ENCODE assay signal across 9 cellular contexts in genomic region chr1:39789571-39790110, GRCh38. TPM values are rescaled to one million over a fixed set of nuclear protein-coding genes. Genes with fewer than 3 reads are reported as not detected.
DNase-seq lines count a peak whose midpoint lies in the region; ATAC-seq, FAIRE-seq and TF ChIP-seq lines count a peak whose summit lies in the region.
"Had no signal": no experiment of that assay in that cellular context is flagged by ENCODE, and none has a peak within 500 bp of the region (broad histone marks: within the 10 kb centered on the region; RNA-seq: fewer than 3 reads in every experiment).

No MANE protein-coding gene starts in this region.

- no peak for TF ChIP-seq CTCF in A549 (IDR thresholded peaks at IDR 0.05)
- TF ChIP-seq CTCF in HEK293 (tag by site-specific recombination; IDR thresholded peaks at IDR 0.05), result no peak
- TF ChIP-seq CTCF in MCF 10A (IDR thresholded peaks at IDR 0.05; ENCODE audit: unreplicated experiment), result no peak

- WGBS in A549 (ENCODE audit: missing lambda C conversion rate), result 78% methylated on average over 10 of the region's 15 CpGs

- TSS peak; percentile 54 for BruUV-seq in MCF 10A (replicated peaks; lab: Mats Ljungman, UMichigan)

- peak overlapping the region; percentile 75 to 95; a peak in 5 of 6 replicates for H3K27ac ChIP-seq in A549
- no peak overlapping the region; the same call in 1 of the 2 replicates for H3K27ac ChIP-seq in HEK293 (ENCODE audit: extremely low read depth, low read depth, low read length)

- no peak for TF ChIP-seq POLR2A in A549 (IDR thresholded peaks at IDR 0.05; ENCODE audit: low read length)

- CTCF ChIA-PET in A549 (lab: Yijun Ruan, JAX) (interaction anchor here (1.1 to 2.9 kb wide), 2 partner anchors 9 to 11 kb away, joined by 3 to 16 read pairs; no protein-coding TSS in a partner anchor), HEK293 (lab: Yijun Ruan, JAX) (interaction anchor here (1.7 kb wide), 1 partner anchor 11 kb away, joined by 8 read pairs; no protein-coding TSS in a partner anchor), MCF 10A (lab: Yijun Ruan, JAX) (interaction anchor here (0.6 to 0.7 kb wide), 2 partner anchors 195 to 660 kb away, joined by 3 read pairs; no protein-coding TSS in a partner anchor)

- POLR2A ChIA-PET in A549 (lab: Yijun Ruan, JAX), result no interaction called here
- POLR2A ChIA-PET in HEK293 (lab: Yijun Ruan, JAX), result interaction anchor here (1.9 kb wide), 1 partner anchor 51 kb away, joined by 8 read pairs; the partner anchor contains the start of gene PPIE
- POLR2A ChIA-PET in MCF 10A (lab: Yijun Ruan, JAX), result interaction anchor here (0.9 to 1.9 kb wide), 2 partner anchors 50 to 104 kb away, joined by 3 to 7 read pairs; partner anchors contain the start of gene PPIE

- H3K9me3 Mint-ChIP-seq in MCF 10A (ENCODE audit: unreplicated experiment), result no peaks in the 10 kb centered on the region
- H3K9me3 Mint-ChIP-seq in naive B cell, result peaks cover 0 to 1% (median 0%) of the 10 kb centered on the region in 7 donors

- no peaks in the 10 kb centered on the region for H3K36me3 Mint-ChIP-seq in MCF 10A (ENCODE audit: insufficient read depth, unreplicated experiment)
- peaks cover 0 to 8% of the 10 kb centered on the region in 2 donors for H3K36me3 Mint-ChIP-seq in naive B cell

- no peak for DNase-seq in A549 (ENCODE audit: low read depth in 1 of 2, low spot score in 1 of 2)
- DNase-seq in MCF 10A (ENCODE audit: unreplicated experiment), result no peak
- DNase-seq in naive B cell, result no peak
- DNase-seq in NCI-H524 (lab: John Stamatoyannopoulos, UW), result no peak
- DNase-seq in NCI-H146 treated with DMSO at 0.1 percent for 48 hours (lab: John Stamatoyannopoulos, UW; ENCODE audit: unreplicated experiment), result no peak

- no peak for TF ChIP-seq EP300 in A549 (IDR thresholded peaks at IDR 0.05)

- peak overlapping the region; percentile 64 for H3K4me3 ChIP-seq in A549
- peak overlapping the region; percentile 71 for H3K4me3 ChIP-seq in HEK293 (ENCODE audit: low read depth, low read length)

- no peak for TF ChIP-seq RAD21 in A549 (conservative IDR thresholded peaks at IDR 0.05 in 1 of 2, IDR thresholded peaks at IDR 0.05 in 1 of 2)

- intact Hi-C loops in MCF 10A (cut with micrococcal nuclease), result no loop called here

- no peak for FAIRE-seq in A549 (lab: Jason Lieb, UNC)

- H3K4me3 Mint-ChIP-seq in MCF 10A (ENCODE audit: unreplicated experiment) (peak overlapping the region; percentile 78), naive B cell (peak overlapping the region; percentile 61 to 92 (median 82))

- H3K9me3 ChIP-seq in A549 (no peaks in the 10 kb centered on the region), HEK293 (ENCODE audit: control insufficient read depth, insufficient read depth, low read depth, low read length) (no peaks in the 10 kb centered on the region)
- H3K9me3 ChIP-seq: mucosa of descending colon had no signal

- ATAC-seq in A549, result no peak
- ATAC-seq in naive B cell (ENCODE audit: low read depth in 2 of 2), result no peak
- no peak for ATAC-seq in GM19351 (IDR thresholded peaks at IDR 0.05; ENCODE audit: unreplicated experiment)
- ATAC-seq in HG03159 (IDR thresholded peaks at IDR 0.05; ENCODE audit: unreplicated experiment), result no peak

- H3K27me3 Mint-ChIP-seq in MCF 10A (ENCODE audit: insufficient read depth, unreplicated experiment) (no peaks in the 10 kb centered on the region), naive B cell (peaks cover 22 to 57% (median 32%) of the 10 kb centered on the region in 3 donors)

- H3K27ac Mint-ChIP-seq in MCF 10A (ENCODE audit: low read depth, unreplicated experiment), result peak overlapping the region; percentile 27
- H3K27ac Mint-ChIP-seq in naive B cell, result peak overlapping the region in 3 of 6 donors; percentile 54 to 92 (median 65)

- H3K4me2 ChIP-seq in A549, result peak overlapping the region; percentile 89

- H3K36me3 ChIP-seq in HEK293 (ENCODE audit: control insufficient read depth in 2 of 2, insufficient read depth in 1 of 2, low read length in 2 of 2), result no peaks in the 10 kb centered on the region

- H3K4me1 Mint-ChIP-seq in MCF 10A (ENCODE audit: insufficient read depth, unreplicated experiment) (peaks cover 13% of the 10 kb centered on the region), naive B cell (peaks cover 13 to 16% (median 15%) of the 10 kb centered on the region in 3 donors)

- H3K4me1 ChIP-seq in A549, result peaks cover 5% of the 10 kb centered on the region; the same call in 1 of the 3 replicates
- no peaks in the 10 kb centered on the region for H3K4me1 ChIP-seq in HEK293 (ENCODE audit: control insufficient read depth, insufficient read depth, low read length)

TF ChIP-seq in A549, 52 proteins besides CTCF, POLR2A, EP300 and RAD21:
- TF ChIP-seq MYC (IDR thresholded peaks at IDR 0.05; ENCODE audit: borderline replicate concordance, low read length) (no peak), ESRRA (IDR thresholded peaks at IDR 0.05; ENCODE audit: borderline replicate concordance, low read length) (no peak), HOXB13 (CRISPR knock-in tag; IDR thresholded peaks at IDR 0.05; ENCODE audit: low read depth) (no peak), HDAC2 (IDR thresholded peaks at IDR 0.05) (no peak), PHF8 (IDR thresholded peaks at IDR 0.05; ENCODE audit: borderline replicate concordance, low read depth) (no peak), USF2 (IDR thresholded peaks at IDR 0.05) (no peak), EHMT2 (IDR thresholded peaks at IDR 0.05; ENCODE audit: low read depth) (no peak), JUNB (IDR thresholded peaks at IDR 0.05) (no peak), JUN (IDR thresholded peaks at IDR 0.05) (no peak), MAFK (IDR thresholded peaks at IDR 0.05; ENCODE audit: partially characterized antibody) (no peak), NPAS2 (CRISPR knock-in tag; IDR thresholded peaks at IDR 0.05; ENCODE audit: borderline replicate concordance) (no peak)

TF ChIP-seq in HEK293, 187 proteins besides CTCF, POLR2A, EP300 and RAD21 (continues in another document):
- peak; percentile 2; the same call in 1 of the 2 replicates for TF ChIP-seq ZBTB6 (tag by site-specific recombination; IDR thresholded peaks at IDR 0.05)
- no peak for TF ChIP-seq ZNF184 (tag by site-specific recombination; IDR thresholded peaks at IDR 0.05)
- peak; percentile 48; the same call in 1 of the 2 replicates for TF ChIP-seq ZNF600 (tag by site-specific recombination; IDR thresholded peaks at IDR 0.05)
- TF ChIP-seq PATZ1 (tag by site-specific recombination; IDR thresholded peaks at IDR 0.05), result 0 out of 2 replicates have a peak, but pooled peaks have one; percentile 5
- peak; percentile 50; the same call in 1 of the 2 replicates for TF ChIP-seq ZBTB20 (tag by site-specific recombination; IDR thresholded peaks at IDR 0.05)
- peak; percentile 68 for TF ChIP-seq ZNF623 (tag by site-specific recombination; IDR thresholded peaks at IDR 0.05)
- TF ChIP-seq TRIM28 (IDR thresholded peaks at IDR 0.05; ENCODE audit: borderline replicate concordance, low read length), result no peak
- TF ChIP-seq ZNF837 (tag by site-specific recombination; IDR thresholded peaks at IDR 0.05), result no peak

RNA-seq across cellular contexts. Expression of gene BMP8B, which starts 1.0 kb away (rescaled TPM):
- 3.1 and 3.4 TPM in 2 replicates for polyA plus RNA-seq in A549 (2011; rRNA removed)
- polyA plus RNA-seq in A549 (2012; cell fraction: cytosol; rRNA removed), result 3.2 and 4.2 TPM in 2 replicates
- polyA plus RNA-seq in A549 (2012; cell fraction: nucleus; rRNA removed), result 3.1 and 4.1 TPM in 2 replicates
- 2.3 to 2.7 TPM (median 2.5 TPM) in 3 replicates for polyA plus RNA-seq in A549 (2017; fragmentation: RNase III; extraction: RNeasy Plus Mini Kit Qiagen cat#74134 plus additional on column Dnase treatment)
- polyA minus RNA-seq in A549 (2011; rRNA and poly(A)+ RNA removed), result 2.6 and 3.2 TPM in 2 replicates
- total RNA-seq in MCF 10A (2022), result 0.21 and 0.52 TPM in 2 replicates
- under 1 TPM in 4 of 6 donors, not detected in 2; 0.09 to 0.84 (median 0.31) TPM for polyA plus RNA-seq in naive B cell (ENCODE audit: low read depth in 6 of 6)

RNA-seq across cellular contexts. Expression of gene OXCT2, which starts 18.5 kb away (rescaled TPM):
- polyA plus RNA-seq in A549 (2011; rRNA removed) (0.21 and 0.36 TPM in 2 replicates), A549 (2017; fragmentation: RNase III; extraction: RNeasy Plus Mini Kit Qiagen cat#74134 plus additional on column Dnase treatment) (0.23 to 0.41 TPM (median 0.33 TPM) in 3 replicates), naive B cell (ENCODE audit: low read depth in 6 of 6) (1 to 10 TPM in 1 of 6 donors, under 1 TPM in 2, not detected in 3; 0.47 to 2.3 (median 0.92) TPM)
- polyA plus RNA-seq in A549 (2012; cell fraction: cytosol; rRNA removed), result 0.52 and 0.67 TPM in 2 replicates
- 2.1 and 3.1 TPM in 2 replicates for polyA plus RNA-seq in A549 (2012; cell fraction: nucleus; rRNA removed)
- polyA minus RNA-seq in A549 (2011; rRNA and poly(A)+ RNA removed), result 0.70 and 1.0 TPM in 2 replicates
- total RNA-seq in MCF 10A (2022), result not detected in 2 replicates

RNA-seq across cellular contexts. Expression of gene PPIE, which starts 51.0 kb away (rescaled TPM):
- 66.1 and 75.6 TPM in 2 replicates for polyA plus RNA-seq in A549 (2011; rRNA removed)
- polyA plus RNA-seq in A549 (2012; cell fraction: cytosol; rRNA removed), result 62.4 and 64.3 TPM in 2 replicates
- 47.8 and 51.1 TPM in 2 replicates for polyA plus RNA-seq in A549 (2012; cell fraction: nucleus; rRNA removed)
- polyA plus RNA-seq in A549 (2017; fragmentation: RNase III; extraction: RNeasy Plus Mini Kit Qiagen cat#74134 plus additional on column Dnase treatment), result 45.7 to 46.7 TPM (median 46.6 TPM) in 3 replicates
- polyA minus RNA-seq in A549 (2011; rRNA and poly(A)+ RNA removed), result 26.0 and 31.9 TPM in 2 replicates
- total RNA-seq in MCF 10A (2022), result 44.8 and 45.8 TPM in 2 replicates
- polyA plus RNA-seq in naive B cell (ENCODE audit: low read depth in 6 of 6), result 100 to 1,000 TPM in 2 of 6 donors, 10 to 100 TPM in 4; 52.8 to 118 (median 82.0) TPM
